ENCODE assay signal across 10 cellular contexts in the genomic region with DNA sequence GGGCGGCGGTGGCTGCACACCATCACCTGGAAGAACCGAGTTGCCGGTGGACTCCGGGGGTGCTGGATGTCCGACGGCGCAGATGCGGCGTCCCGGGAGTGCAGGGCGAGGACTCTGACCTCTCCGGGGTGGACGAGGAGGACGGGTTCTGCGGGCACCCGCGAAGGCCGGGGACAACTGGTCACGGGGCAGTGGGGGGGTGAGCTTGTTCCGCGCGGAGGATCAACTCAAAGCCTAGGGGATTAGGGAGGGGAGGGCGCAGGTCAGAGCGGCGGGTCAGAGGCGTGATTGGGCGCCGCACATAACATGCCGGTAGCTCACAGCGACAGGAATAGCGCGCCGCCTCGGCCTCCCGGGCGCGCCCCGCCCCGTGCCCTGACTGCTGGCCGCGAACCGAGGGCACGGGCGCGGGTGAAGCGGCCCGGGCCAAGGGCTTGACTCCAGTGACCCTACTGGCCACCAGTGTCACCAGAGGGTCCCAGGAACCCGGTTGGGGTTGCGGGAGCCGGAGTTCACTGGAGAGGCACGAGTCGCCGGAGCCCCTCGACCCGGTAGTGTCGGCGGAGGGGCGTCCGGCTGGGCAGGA. TPM values are rescaled to one million over a fixed set of nuclear protein-coding genes. Genes with fewer than 3 reads are reported as not detected.
DNase-seq lines count a peak whose midpoint lies in the region; ATAC-seq and TF ChIP-seq lines count a peak whose summit lies in the region.
"Had no signal": no experiment of that assay in that cellular context is flagged by ENCODE, and none has a peak within 500 bp of the region (broad histone marks: within the 10 kb centered on the region; RNA-seq: fewer than 3 reads in every experiment).

A gene with protein sequence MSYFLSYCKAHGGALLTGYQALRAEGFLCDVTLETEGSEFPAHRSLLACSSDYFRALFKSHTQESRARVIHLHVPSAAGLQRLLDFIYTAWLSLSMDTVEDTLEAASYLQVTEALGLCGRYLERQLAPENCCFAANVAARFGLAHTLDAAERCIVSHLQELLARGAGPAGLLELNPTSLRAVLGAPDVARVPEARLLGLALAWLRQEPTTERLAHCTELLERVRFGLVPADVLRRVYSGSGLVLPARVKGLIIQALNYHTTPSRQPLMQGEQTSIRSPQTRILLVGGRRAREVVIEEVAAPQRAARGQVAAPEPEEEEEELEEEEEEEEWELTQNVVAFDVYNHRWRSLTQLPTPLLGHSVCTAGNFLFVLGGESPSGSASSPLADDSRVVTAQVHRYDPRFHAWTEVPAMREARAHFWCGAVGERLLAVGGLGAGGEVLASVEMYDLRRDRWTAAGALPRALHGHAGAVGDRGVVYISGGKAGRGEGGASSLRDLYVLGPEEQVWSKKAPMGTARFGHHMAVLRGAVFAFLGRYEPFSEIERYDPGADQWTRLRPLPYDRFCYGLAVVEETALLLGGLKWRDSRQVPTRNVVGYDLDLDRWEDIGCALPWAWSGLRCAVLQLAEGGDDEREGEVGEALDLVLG (minus strand): TSS at position 179 of the 586 bp plus-strand sequence. CDS start 542 bp downstream, outside the sequence.

- no peak within 1 kb of the TSS for H3K56ac ChIP-seq in IMR-90 (ENCODE audit: extremely low read depth, insufficient read depth, low read length)

- H2AFZ ChIP-seq in IMR-90 (replicated peaks; ENCODE audit: low read length, poor library complexity): peak within 1 kb of the TSS; percentile 43

- H3K36me3 ChIP-seq in IMR-90 (ENCODE audit: control insufficient read depth, insufficient read depth, low read length) (no peaks in the 10 kb centered on the region), muscle layer of duodenum (ENCODE audit: control insufficient read depth in 1 of 2, insufficient read depth in 2 of 2, low read length in 2 of 2) (no peaks in the 10 kb centered on the region)

- intact Hi-C loops in IMR-90 (cut with micrococcal nuclease): no loop called here

- no peak within 1 kb of the TSS for H3K4me2 ChIP-seq in IMR-90 (ENCODE audit: low read depth, low read length)

- no peak within 1 kb of the TSS for H2AK9ac ChIP-seq in IMR-90 (replicated peaks; ENCODE audit: low read depth, low read length, poor library complexity)

- dilution Hi-C loops in IMR-90 (cut with HindIII; ENCODE audit: low sequenced_read_pairs, unreplicated experiment): no loop called here

- H4K8ac ChIP-seq in IMR-90 (ENCODE audit: low read depth in 2 of 2, low read length in 2 of 2): no peak within 1 kb of the TSS

- H3K27ac ChIP-seq in IMR-90 (ENCODE audit: insufficient read depth, low read length): no peak within 1 kb of the TSS
- no peak within 1 kb of the TSS for H3K27ac ChIP-seq in coronary artery
- no peak within 1 kb of the TSS for H3K27ac ChIP-seq in muscle layer of duodenum (ENCODE audit: low read length)

- H3K9me3 ChIP-seq in IMR-90 (ENCODE audit: control insufficient read depth, insufficient read depth, low read length) (peaks cover 11% of the 10 kb centered on the region; the same call in 1 of the 2 replicates), muscle layer of duodenum (ENCODE audit: control insufficient read depth in 1 of 2, low read length in 2 of 2) (no peaks in the 10 kb centered on the region)

- no peak for ATAC-seq in IMR-90 (ENCODE audit: low read depth)
- no peak for ATAC-seq in HG03097 (IDR thresholded peaks at IDR 0.05; ENCODE audit: low FRiP score, unreplicated experiment)

- no peaks in the 10 kb centered on the region for H4K20me1 ChIP-seq in IMR-90 (ENCODE audit: insufficient read depth, low read length)

- no peak within 1 kb of the TSS for H3K23ac ChIP-seq in IMR-90 (ENCODE audit: low read depth, low read length)

- in situ Hi-C loops in IMR-90 (cut with MboI; ENCODE audit: low sequenced_read_pairs): no loop called here

- H3K9me1 ChIP-seq in IMR-90 (ENCODE audit: insufficient read depth, low read length): no peaks in the 10 kb centered on the region

- H2BK20ac ChIP-seq in IMR-90 (ENCODE audit: low read depth, low read length): no peak within 1 kb of the TSS

- H3K4ac ChIP-seq in IMR-90 (ENCODE audit: low read depth, low read length): no peak within 1 kb of the TSS

- WGBS in IMR-90 (ENCODE audit: extremely low coverage in 2 of 2, insufficient read length in 1 of 2), 2 experiments: 55% methylated on average over 39 of the region's 60 CpGs; no CpG with 5 or more reads in 1 of the 2 experiments

- no peak within 1 kb of the TSS for H2BK15ac ChIP-seq in IMR-90 (ENCODE audit: low read depth, low read length)

- H2AK5ac ChIP-seq in IMR-90 (ENCODE audit: low read depth, low read length): no peak within 1 kb of the TSS

- no peak for TF ChIP-seq RAD21 in IMR-90 (IDR thresholded peaks at IDR 0.05; ENCODE audit: low read length)

- no TSS peak for BruUV-seq in IMR-90 (replicated peaks; lab: Mats Ljungman, UMichigan)

- CTCF ChIA-PET in IMR-90 (lab: Yijun Ruan, JAX): no interaction called here

- no peak within 1 kb of the TSS for H3K4me3 ChIP-seq in IMR-90 (ENCODE audit: insufficient read depth, low read depth, low read length)
- H3K4me3 ChIP-seq in coronary artery: peak within 1 kb of the TSS; percentile 57
- H3K4me3 ChIP-seq in muscle layer of duodenum (ENCODE audit: low read depth in 1 of 2, low read length in 2 of 2): peak within 1 kb of the TSS; percentile 11 to 47

- H2BK5ac ChIP-seq in IMR-90 (ENCODE audit: low read depth, low read length, poor library complexity, severe bottlenecking): no peak within 1 kb of the TSS

- peak; percentile 20 for DNase-seq in AG20443 (ENCODE audit: low spot score)
- DNase-seq in IMR-90: no peak
- no peak for DNase-seq in coronary artery (ENCODE audit: low spot score)
- DNase-seq in SIG-M5 treated with dmso at 0.1 percent for 504 hours (lab: John Stamatoyannopoulos, UW; ENCODE audit: unreplicated experiment): no peak
- DNase-seq in OCI-M2 (lab: John Stamatoyannopoulos, UW; ENCODE audit: unreplicated experiment): no peak
- DNase-seq in NCI-H128 (lab: John Stamatoyannopoulos, UW; ENCODE audit: unreplicated experiment): no peak
- DNase-seq: DND-41, SIG-M5 had no signal

- no peak for TF ChIP-seq POLR2A in IMR-90 (IDR thresholded peaks at IDR 0.05; ENCODE audit: low read depth, low read length)

- no peak within 1 kb of the TSS for H3K14ac ChIP-seq in IMR-90 (replicated peaks; ENCODE audit: low read depth, low read length)

- POLR2A ChIA-PET in IMR-90 (lab: Charles Lee; ENCODE audit: unreplicated experiment): no interaction called here

- H2BK120ac ChIP-seq in IMR-90 (ENCODE audit: low read depth, low read length): no peak within 1 kb of the TSS

- no peaks in the 10 kb centered on the region for H3K79me1 ChIP-seq in IMR-90 (ENCODE audit: low read depth in 1 of 2, low read length in 2 of 2)

- no peak within 1 kb of the TSS for H3K9ac ChIP-seq in IMR-90 (ENCODE audit: low read depth, low read length)

- no peak within 1 kb of the TSS for H4K5ac ChIP-seq in IMR-90 (ENCODE audit: low read depth, low read length)

- H3K27me3 ChIP-seq in IMR-90 (ENCODE audit: control insufficient read depth, insufficient read depth, low read length): no peaks in the 10 kb centered on the region
- H3K27me3 ChIP-seq in muscle layer of duodenum (ENCODE audit: low read depth, low read length): no peaks in the 10 kb centered on the region

- TF ChIP-seq CTCF in IMR-90 (conservative IDR thresholded peaks at IDR 0.05; ENCODE audit: low read depth, low read length) (no peak), coronary artery (IDR thresholded peaks at IDR 0.05) (no peak)

- H4K91ac ChIP-seq in IMR-90 (ENCODE audit: insufficient read depth, low read depth, low read length): no peak within 1 kb of the TSS

- H3K18ac ChIP-seq in IMR-90 (ENCODE audit: low read depth, low read length): no peak within 1 kb of the TSS

- H3K4me1 ChIP-seq in IMR-90 (ENCODE audit: control insufficient read depth, insufficient read depth, low read length) (no peaks in the 10 kb centered on the region), muscle layer of duodenum (ENCODE audit: control insufficient read depth in 1 of 2, insufficient read depth in 2 of 2, low read length in 2 of 2) (no peaks in the 10 kb centered on the region)

TF ChIP-seq in IMR-90, 13 proteins besides CTCF, POLR2A, EP300 and RAD21 (continues in another document):
- no peak for TF ChIP-seq RCOR1 (IDR thresholded peaks at IDR 0.05; ENCODE audit: insufficient replicate concordance, low read length)
- no peak for TF ChIP-seq CHD1 (IDR thresholded peaks at IDR 0.05; ENCODE audit: low read depth, low read length)
- TF ChIP-seq CEBPB (IDR thresholded peaks at IDR 0.05; ENCODE audit: low read depth, low read length): no peak
- no peak for TF ChIP-seq BHLHE40 (IDR thresholded peaks at IDR 0.05; ENCODE audit: low read depth, low read length)
- no peak for TF ChIP-seq MXI1 (IDR thresholded peaks at IDR 0.05; ENCODE audit: borderline replicate concordance, low read depth, low read length)
- TF ChIP-seq ELK1 (IDR thresholded peaks at IDR 0.05; ENCODE audit: borderline replicate concordance, low read depth, low read length): no peak
- no peak for TF ChIP-seq USF2 (IDR thresholded peaks at IDR 0.05; ENCODE audit: low read depth, low read length)
- TF ChIP-seq FOS (IDR thresholded peaks at IDR 0.05; ENCODE audit: low read depth, low read length): no peak
- no peak for TF ChIP-seq MAZ (IDR thresholded peaks at IDR 0.05; ENCODE audit: borderline replicate concordance, low read depth, low read length)
- TF ChIP-seq MAFK (IDR thresholded peaks at IDR 0.05; ENCODE audit: low read depth, low read length): no peak
- no peak for TF ChIP-seq SMC3 (IDR thresholded peaks at IDR 0.05; ENCODE audit: low read depth, low read length)
- TF ChIP-seq RFX5 (IDR thresholded peaks at IDR 0.05; ENCODE audit: low read depth, low read length): no peak

RNA-seq across cellular contexts. Expression of the gene that starts here (rescaled TPM):
- not detected in 2 replicates for total RNA-seq in IMR-90 (2012; rRNA removed)
- not detected in 2 replicates for polyA plus RNA-seq in IMR-90 (2012; rRNA removed)
- polyA plus RNA-seq in IMR-90 (2012; cell fraction: cytosol; rRNA removed): not detected in 2 replicates
- polyA plus RNA-seq in IMR-90 (2012; cell fraction: nucleus; rRNA removed; ENCODE audit: low replicate concordance): not detected in 2 replicates
